Comparison of ENCODE assay signal across 25 cellular contexts in the genomic region with DNA sequence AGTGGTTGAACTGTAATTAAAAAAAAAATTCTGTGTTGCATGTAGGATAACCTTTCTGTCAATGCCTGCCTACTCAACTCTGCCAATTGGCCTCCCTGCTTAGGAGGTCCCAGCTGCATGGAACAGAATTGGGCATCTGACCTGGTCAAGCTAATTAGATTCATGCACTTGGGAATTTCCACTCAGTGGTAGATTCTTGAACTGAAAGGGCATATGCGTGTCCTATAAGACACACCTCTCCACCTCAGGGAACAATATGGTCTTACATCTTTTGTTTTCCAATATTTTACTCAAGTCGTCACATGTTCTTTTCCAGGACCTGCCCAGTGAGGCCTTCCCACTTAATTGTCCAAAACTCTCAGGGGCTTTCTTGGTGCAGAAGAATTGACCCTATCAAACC.
"Had no signal": no experiment of that assay in that cellular context is flagged by ENCODE, and none has a peak within 500 bp of the region (broad histone marks: within the 10 kb centered on the region; RNA-seq: fewer than 3 reads in every experiment).

No MANE protein-coding gene starts in this region.

- H2AFZ ChIP-seq: neural progenitor cell had no signal

- H3K36me3 ChIP-seq: pancreas, prostate gland, right atrium auricular region, right lobe of liver, sigmoid colon, thoracic aorta, thyroid gland, tibial nerve, upper lobe of right lung, uterus had no signal

- H3K4me3 ChIP-seq: neural progenitor cell, pancreas, prostate gland, right atrium auricular region, right lobe of liver, sigmoid colon, thoracic aorta, thyroid gland, tibial nerve, upper lobe of right lung, uterus had no signal

- ATAC-seq: naive thymus-derived CD4-positive, alpha-beta T cell; natural killer cell; pancreas; right lobe of liver; stimulated activated effector memory CD8-positive, alpha-beta T cell treated with anti-CD3 and anti-CD28 coated beads, Interleukin-12 subunit alpha, Interleukin-12 subunit beta, amount 100 ng/mL, for 72 hours; stimulated activated naive CD8-positive, alpha-beta T cell treated with anti-CD3 and anti-CD28 coated beads, Interleukin-15, amount 100 ng/mL, for 72 hours; stimulated activated naive CD8-positive, alpha-beta T cell treated with anti-CD3 and anti-CD28 coated beads, Interleukin-15, Interleukin-2, amounts not matched to agents 100 U/mL and 50 U/mL, for 24 hours; upper lobe of right lung had no signal

- H3K4me1 ChIP-seq: neural progenitor cell, pancreas, prostate gland, right atrium auricular region, right lobe of liver, sigmoid colon, thyroid gland, tibial nerve, upper lobe of right lung, uterus had no signal

- H3K9ac ChIP-seq: neural progenitor cell had no signal

- H3K27ac ChIP-seq: neural progenitor cell, pancreas, prostate gland, right atrium auricular region, right lobe of liver, sigmoid colon, thoracic aorta, thyroid gland, tibial nerve, upper lobe of right lung, uterus had no signal

- DNase-seq: naive thymus-derived CD4-positive, alpha-beta T cell; natural killer cell; occipital lobe; pancreas; retina; right lobe of liver; sigmoid colon; small intestine; stimulated activated CD4-positive, alpha-beta T cell treated with anti-CD3 and anti-CD28 coated beads, Interleukin-15, amount 100 ng/mL, for 24 hours; stimulated activated CD4-positive, alpha-beta T cell treated with anti-CD3 and anti-CD28 coated beads, Interleukin-2, amount 100 ng/mL, for 24 hours; stimulated activated CD4-positive, alpha-beta T cell treated with anti-CD3 and anti-CD28 coated beads, Interleukin-2, amount 100 ng/mL, for 48 hours; stimulated activated CD4-positive, alpha-beta T cell treated with anti-CD3 and anti-CD28 coated beads, Interleukin-4, amount 100 ng/mL, for 24 hours; stimulated activated naive CD4-positive, alpha-beta T cell; stimulated activated naive CD8-positive, alpha-beta T cell treated with anti-CD3 and anti-CD28 coated beads, Interleukin-15, amount 100 ng/mL, for 72 hours; stimulated activated naive CD8-positive, alpha-beta T cell treated with anti-CD3 and anti-CD28 coated beads, Interleukin-15, Interleukin-2, amounts not matched to agents 100 U/mL and 50 U/mL, for 24 hours; substantia nigra; thyroid gland; upper lobe of right lung; uterus had no signal

- H3K27me3 ChIP-seq: neural progenitor cell, pancreas, right atrium auricular region, right lobe of liver, sigmoid colon, thyroid gland, tibial nerve, upper lobe of right lung, uterus had no signal

- H3K9me3 ChIP-seq: pancreas, prostate gland, right lobe of liver, sigmoid colon, thoracic aorta, thyroid gland, tibial nerve, upper lobe of right lung, uterus had no signal

- H3K4me2 ChIP-seq: neural progenitor cell had no signal
